ENCODE assay signal across 19 cellular contexts in the genomic region with DNA sequence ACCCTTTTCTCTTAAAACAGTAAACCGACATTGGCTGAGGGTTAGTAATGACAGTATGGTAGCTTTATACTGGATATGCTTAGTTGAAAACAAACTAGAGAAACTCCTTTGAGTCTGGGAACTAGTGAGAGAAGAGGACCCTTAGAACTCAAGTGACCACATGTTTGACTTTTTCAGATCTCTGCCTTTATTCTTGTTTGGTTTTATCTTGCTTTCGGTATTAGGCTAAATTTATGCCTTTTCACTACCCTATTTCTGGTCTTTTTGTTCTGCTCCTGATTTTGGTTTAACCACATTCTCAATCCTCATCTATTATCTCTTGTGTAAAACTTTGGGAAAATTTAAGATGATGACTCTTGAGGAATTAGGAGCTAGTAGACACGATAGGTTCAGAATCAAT. TPM values are rescaled to one million over a fixed set of nuclear protein-coding genes. Genes with fewer than 3 reads are reported as not detected.
DNase-seq lines count a peak whose midpoint lies in the region; ATAC-seq and TF ChIP-seq lines count a peak whose summit lies in the region.
"Had no signal": no experiment of that assay in that cellular context is flagged by ENCODE, and none has a peak within 500 bp of the region (broad histone marks: within the 10 kb centered on the region; RNA-seq: fewer than 3 reads in every experiment).

No MANE protein-coding gene starts in this region.

- no peak overlapping the region for H3K9ac ChIP-seq in MM.1S (ENCODE audit: low read length)
- no peak overlapping the region for H3K9ac ChIP-seq in PC-3 (ENCODE audit: low read length)

- TF ChIP-seq CTCF in MM.1S (IDR thresholded peaks at IDR 0.05; ENCODE audit: low read length) (no peak), PC-3 (conservative IDR thresholded peaks at IDR 0.05; ENCODE audit: low read depth, low read length) (no peak)

- no TSS peak for BruUV-seq in PC-3 (replicated peaks; lab: Mats Ljungman, UMichigan)

- H3K9me2 ChIP-seq in MM.1S (replicated peaks; ENCODE audit: insufficient read depth, low read length) (no peaks in the 10 kb centered on the region), PC-3 (replicated peaks; ENCODE audit: low read length) (no peaks in the 10 kb centered on the region)

- POLR2A ChIA-PET in PC-3 (lab: Charles Lee; ENCODE audit: unreplicated experiment) = interaction anchor here (0.6 kb wide), 1 partner anchor 43 kb away, joined by 6 read pairs; no protein-coding TSS in a partner anchor

- 0 out of 2 replicates have a peak, but pooled peaks cover 3% of the 10 kb centered on the region for H3F3A ChIP-seq in MM.1S (ENCODE audit: insufficient read depth, low read length)
- H3F3A ChIP-seq in PC-3 (ENCODE audit: low read length, unreplicated experiment) = no peaks in the 10 kb centered on the region

- H3K79me2 ChIP-seq in MM.1S (ENCODE audit: low read length) = peaks cover 22% of the 10 kb centered on the region
- H3K79me2 ChIP-seq in PC-3 (ENCODE audit: low read length) = peaks cover 37% of the 10 kb centered on the region

- H3K27me3 ChIP-seq in MM.1S (replicated peaks; ENCODE audit: insufficient read depth, low read length) = no peaks in the 10 kb centered on the region
- no peaks in the 10 kb centered on the region for H3K27me3 ChIP-seq in PC-3 (ENCODE audit: low read length)
- H3K27me3 ChIP-seq: MG63, spleen had no signal

- H4K20me1 ChIP-seq in MM.1S (ENCODE audit: insufficient read depth, low read length) (no peaks in the 10 kb centered on the region), PC-3 (ENCODE audit: low read length) (no peaks in the 10 kb centered on the region)

- peak overlapping the region; percentile 63 for H3K4me2 ChIP-seq in MM.1S (ENCODE audit: low read depth, low read length)
- H3K4me2 ChIP-seq in PC-3 (ENCODE audit: low read length) = no peak overlapping the region
- H3K4me2 ChIP-seq: GM23338 had no signal

- peak; percentile 42 for DNase-seq in MM.1S
- DNase-seq in PC-3 = no peak
- no peak for DNase-seq in activated T-cell treated with anti-CD3 and anti-CD28 coated beads for 4 hours
- no peak for DNase-seq in hypothalamus (lab: John Stamatoyannopoulos, UW)
- DNase-seq: activated CD4-positive, alpha-beta T cell treated with anti-CD3 and anti-CD28 coated beads, Interleukin-2, amount 10 ng/mL, durations not matched to agents 7 days and 5 days; activated naive CD4-positive, alpha-beta T cell; aorta; effector memory CD4-positive, alpha-beta T cell; glutamatergic neuron; MG63; NCI-H187; spleen; stimulated activated CD8-positive, alpha-beta memory T cell treated with anti-CD3 and anti-CD28 coated beads, Interleukin-4, amount 100 ng/mL, for 48 hours; substantia nigra had no signal

- CTCF ChIA-PET in PC-3 (lab: Charles Lee) = no interaction called here

- no peaks in the 10 kb centered on the region for H3K36me3 ChIP-seq in MM.1S (replicated peaks; ENCODE audit: insufficient read depth, low read length)
- peaks cover 20% of the 10 kb centered on the region for H3K36me3 ChIP-seq in PC-3 (ENCODE audit: low read depth, low read length)

- H3K4me1 ChIP-seq in MM.1S (ENCODE audit: low read length) (peaks cover 22% of the 10 kb centered on the region), PC-3 (ENCODE audit: insufficient read depth, low read length) (no peaks in the 10 kb centered on the region)

- intact Hi-C loops in PC-3 (cut with micrococcal nuclease) = no loop called here

- H3K27ac ChIP-seq in MM.1S (ENCODE audit: low read length) (peak overlapping the region; percentile 49; the same call in 1 of the 2 replicates), PC-3 (ENCODE audit: low read length) (no peak overlapping the region)

- H3K9me3 ChIP-seq in MM.1S (replicated peaks; ENCODE audit: insufficient read depth, low read length) (no peaks in the 10 kb centered on the region), PC-3 (ENCODE audit: low read length) (no peaks in the 10 kb centered on the region)
- H3K9me3 ChIP-seq: MG63, spleen had no signal

- no peak overlapping the region for H2AFZ ChIP-seq in MM.1S (ENCODE audit: low read length)
- H2AFZ ChIP-seq in PC-3 (ENCODE audit: low read length) = no peak overlapping the region
- H2AFZ ChIP-seq: GM23338 had no signal

- ATAC-seq in GM18502 (IDR thresholded peaks at IDR 0.05; ENCODE audit: poor library complexity, unreplicated experiment) (peak; percentile 76), GM21360 (IDR thresholded peaks at IDR 0.05; ENCODE audit: unreplicated experiment) (peak; percentile 77), HG02938 (IDR thresholded peaks at IDR 0.05; ENCODE audit: unreplicated experiment) (peak; percentile 71), PC-3 (no peak), GM18519 (IDR thresholded peaks at IDR 0.05; ENCODE audit: low FRiP score, unreplicated experiment) (no peak)
- ATAC-seq: GM23338 had no signal

- H3K4me3 ChIP-seq in MM.1S (ENCODE audit: low read length) (peak overlapping the region; percentile 15; the same call in 1 of the 2 replicates), PC-3 (ENCODE audit: low read length) (no peak overlapping the region)
- H3K4me3 ChIP-seq: GM23338, MG63, spleen had no signal

RNA-seq across cellular contexts. Expression of gene SNAPC3, which starts 11.0 kb away (rescaled TPM):
- total RNA-seq in PC-3 (2014; rRNA removed) = 25.4 and 34.2 TPM in 2 replicates

Comparison
In these comparisons a context has a peak if more than half of its experiments do, and no peak if none do; other contexts are left out.
1. ATAC-seq: peak in GM18502 (single experiment), GM21360 (single experiment) and HG02938 (single experiment); none in PC-3 (single experiment) and GM18519 (single experiment).